In the genomic region with DNA sequence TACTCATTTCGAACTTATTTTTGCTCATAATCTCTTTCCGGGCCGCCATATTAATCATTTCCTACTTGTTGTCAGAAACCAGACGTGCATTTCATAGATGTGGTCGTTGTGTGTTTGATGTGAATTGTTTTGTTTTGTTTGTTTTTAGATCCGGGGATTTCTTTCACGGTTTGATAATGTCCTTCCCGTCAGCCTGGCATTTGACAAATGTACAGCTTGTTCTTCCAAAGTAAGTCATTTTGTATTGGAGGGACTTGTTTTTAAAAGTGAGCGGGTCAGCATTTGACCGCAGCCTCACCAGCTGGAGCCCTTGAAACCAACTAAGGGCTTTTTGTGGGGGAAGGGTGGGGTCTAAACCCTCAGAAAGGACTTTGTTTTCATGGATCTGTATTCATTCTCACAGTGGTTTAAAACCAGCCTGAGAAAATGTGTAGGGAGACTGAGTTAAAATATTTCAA, we compare ENCODE assay signal across 1 cellular context.
TF ChIP-seq lines count a peak whose summit lies in the region.

No MANE protein-coding gene starts in this region.

TF ChIP-seq in SK-N-SH treated with all-trans-retinoic acid at 6 μM for 48 hours, 23 proteins besides CTCF, POLR2A, EP300 and RAD21 (continued from another document):
- TF ChIP-seq POU6F1 (CRISPR knock-in tag; IDR thresholded peaks at IDR 0.05; ENCODE audit: borderline replicate concordance, low read depth): no peak
- TF ChIP-seq OSR1 (CRISPR knock-in tag; IDR thresholded peaks at IDR 0.05): no peak
